In genomic region chr1:246164764-246165163, GRCh38 we compare ENCODE assay signal across 2 cellular contexts.
A peak's percentile ranks its signal among the peaks of the same experiment; 100 is the strongest.
TF ChIP-seq lines count a peak whose summit lies in the region.

No MANE protein-coding gene starts in this region.

TF ChIP-seq in HepG2, 621 proteins besides CTCF, POLR2A, EP300 and RAD21 (continued from another document):
- no peak for TF ChIP-seq ZNF280D (CRISPR knock-in tag; IDR thresholded peaks at IDR 0.05)
- TF ChIP-seq ZSCAN5A (CRISPR knock-in tag; IDR thresholded peaks at IDR 0.05; ENCODE audit: borderline replicate concordance) = no peak
- TF ChIP-seq CEBPB (IDR thresholded peaks at IDR 0.05; ENCODE audit: borderline replicate concordance, low read depth, low read length) = 0 out of 2 replicates have a peak, but pooled peaks have one; percentile 7
- no peak for TF ChIP-seq ZNF550 (CRISPR knock-in tag; IDR thresholded peaks at IDR 0.05; ENCODE audit: borderline replicate concordance)

TF ChIP-seq in K562, 482 proteins besides CTCF, POLR2A, EP300 and RAD21 (continued from another document):
- TF ChIP-seq CEBPG (CRISPR knock-in tag; IDR thresholded peaks at IDR 0.05) (no peak), CEBPG (tag; conservative IDR thresholded peaks at IDR 0.05 in 1 of 2, IDR thresholded peaks at IDR 0.05 in 1 of 2) (peak; percentile 50 to 54; a peak in 2 of 4 replicates), CEBPB (tag; IDR thresholded peaks at IDR 0.05) (peak; percentile 77)
